12 cellular contexts compared by ENCODE assay signal in the genomic region with DNA sequence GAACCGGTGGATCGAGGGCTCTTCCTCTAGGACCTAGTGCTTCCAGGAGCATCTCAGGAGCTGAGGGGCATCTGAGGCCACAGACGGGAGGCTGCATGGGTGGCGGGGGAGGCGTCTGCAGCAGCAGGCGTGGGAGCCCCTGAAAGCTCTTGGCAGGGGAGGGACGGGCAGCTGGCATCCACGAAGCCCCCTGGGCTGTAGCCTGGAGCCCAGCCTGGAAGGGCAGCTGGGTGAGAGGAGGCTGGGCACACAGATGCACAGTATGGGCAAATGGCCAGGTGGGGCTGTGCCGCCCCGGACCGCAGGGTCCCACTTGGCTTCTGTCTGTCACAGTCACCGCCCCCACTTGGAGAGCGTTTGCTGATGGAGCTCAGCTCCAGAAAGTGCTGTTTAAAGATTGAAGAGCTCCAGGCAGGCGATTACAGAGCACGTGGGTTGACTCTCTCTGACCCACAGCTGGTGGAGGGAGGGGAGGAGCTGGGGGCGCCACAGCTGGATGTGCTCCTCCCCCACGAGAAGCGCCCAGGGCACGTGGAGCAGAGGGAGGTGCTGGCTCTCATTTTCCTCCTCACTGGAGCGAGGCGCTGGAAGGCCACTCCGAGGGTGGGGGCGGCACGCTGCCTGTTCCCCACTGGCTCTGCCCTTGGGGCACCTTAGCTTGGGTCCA.
DNase-seq lines count a peak whose midpoint lies in the region; ATAC-seq and TF ChIP-seq lines count a peak whose summit lies in the region.
"Had no signal": no experiment of that assay in that cellular context is flagged by ENCODE, and none has a peak within 500 bp of the region (broad histone marks: within the 10 kb centered on the region; RNA-seq: fewer than 3 reads in every experiment).

No MANE protein-coding gene starts in this region.

- no peak overlapping the region for H3K9ac ChIP-seq in Karpas-422 (ENCODE audit: low read length)

- no peak overlapping the region for H2AFZ ChIP-seq in Karpas-422 (ENCODE audit: low read length)

- no peaks in the 10 kb centered on the region for H3K79me2 ChIP-seq in Karpas-422 (ENCODE audit: low read length)

- H3K36me3 ChIP-seq in Karpas-422 (ENCODE audit: insufficient read depth, low read length) (no peaks in the 10 kb centered on the region), left lung (no peaks in the 10 kb centered on the region)
- H3K36me3 ChIP-seq: ascending aorta had no signal

- peaks cover 35% of the 10 kb centered on the region for H3K4me1 ChIP-seq in Karpas-422 (ENCODE audit: low read length)
- H3K4me1 ChIP-seq in left lung, result no peaks in the 10 kb centered on the region
- H3K4me1 ChIP-seq: ascending aorta had no signal

- peak; percentile 43 for ATAC-seq in left lung

- no peak overlapping the region for H3K4me2 ChIP-seq in Karpas-422 (ENCODE audit: low read depth, low read length, poor library complexity, severe bottlenecking)

- H3K9me3 ChIP-seq in Karpas-422 (ENCODE audit: low read length), result no peaks in the 10 kb centered on the region
- no peaks in the 10 kb centered on the region for H3K9me3 ChIP-seq in left lung
- H3K9me3 ChIP-seq: ascending aorta had no signal

- no peak overlapping the region for H3K27ac ChIP-seq in Karpas-422 (ENCODE audit: low read length)
- no peak overlapping the region for H3K27ac ChIP-seq in left lung
- H3K27ac ChIP-seq: ascending aorta had no signal

- DNase-seq in AG20443 (ENCODE audit: low spot score) (peak; percentile 11), Karpas-422 (peak; percentile 71), RPMI8226 (peak; percentile 69), left lung (no peak), T1000 (lab: John Stamatoyannopoulos, UW) (no peak), A172 (ENCODE audit: low spot score) (no peak), SKM-1 (lab: John Stamatoyannopoulos, UW; ENCODE audit: unreplicated experiment) (no peak)
- DNase-seq in stimulated activated CD8-positive, alpha-beta memory T cell treated with anti-CD3 and anti-CD28 coated beads, Interleukin-4, amount 100 ng/mL, for 48 hours, result no peak
- DNase-seq: SIG-M5, small intestine had no signal

- H3K9me2 ChIP-seq in Karpas-422 (replicated peaks; ENCODE audit: insufficient read depth, low read length), result no peaks in the 10 kb centered on the region

- TF ChIP-seq CTCF in left lung (IDR thresholded peaks at IDR 0.05), result no peak

- intact Hi-C loops in left lung (cut with DNase I), result no loop called here

- H3K4me3 ChIP-seq in Karpas-422 (ENCODE audit: low read length) (no peak overlapping the region), left lung (no peak overlapping the region)
- H3K4me3 ChIP-seq: ascending aorta, lung had no signal

- no peaks in the 10 kb centered on the region; the same call in 1 of the 2 replicates for H3K27me3 ChIP-seq in Karpas-422 (ENCODE audit: low read length)
- H3K27me3 ChIP-seq in left lung, result peaks cover 0 to 27% of the 10 kb centered on the region in 2 donors
- H3K27me3 ChIP-seq: ascending aorta had no signal

- H4K20me1 ChIP-seq in Karpas-422 (ENCODE audit: insufficient read depth, low read depth, low read length), result no peaks in the 10 kb centered on the region; the same call in 1 of the 2 replicates

Comparison
In these comparisons a context has a peak if more than half of its experiments do, and no peak if none do; other contexts are left out.
1. DNase-seq: peak in AG20443 (single experiment), Karpas-422 (single experiment) and RPMI8226 (single experiment); none in left lung (0 of 2), T1000 (single experiment), stimulated activated CD8-positive, alpha-beta memory T cell treated with anti-CD3 and anti-CD28 coated beads, Interleukin-4, amount 100 ng/mL, for 48 hours (single experiment), A172 (single experiment) and SKM-1 (single experiment).